Comparison of ENCODE assay signal across 8 cellular contexts in the genomic region with DNA sequence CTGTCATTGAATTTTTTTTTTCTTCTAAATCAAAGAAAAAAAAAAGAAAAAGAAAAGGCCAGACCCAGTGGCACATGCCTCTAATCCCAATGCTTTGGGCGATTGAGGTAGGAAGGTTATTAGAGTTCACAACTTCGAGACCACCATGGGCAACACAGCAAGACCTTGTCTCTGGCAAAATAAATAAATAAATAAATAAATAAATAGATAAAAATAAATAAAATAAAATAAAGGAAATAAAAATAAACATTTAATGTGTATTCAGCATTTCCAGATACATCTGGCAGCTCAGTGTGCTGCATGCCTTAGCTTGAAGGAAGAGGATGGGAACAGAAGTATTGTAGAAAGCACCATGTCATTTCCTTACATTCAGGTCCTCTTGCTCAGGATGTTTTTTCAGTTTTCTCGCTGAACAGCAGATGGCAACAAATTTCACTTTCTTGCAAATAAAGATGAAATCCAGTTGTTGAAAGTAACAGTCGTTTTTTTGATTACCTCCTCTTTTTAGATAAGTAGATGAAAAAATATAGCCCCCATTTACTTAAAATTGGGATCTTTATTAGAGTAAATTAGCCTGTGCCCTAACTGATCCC. TPM values are rescaled to one million over a fixed set of nuclear protein-coding genes. Genes with fewer than 3 reads are reported as not detected.
DNase-seq lines count a peak whose midpoint lies in the region; ATAC-seq and TF ChIP-seq lines count a peak whose summit lies in the region.

No MANE protein-coding gene starts in this region.

- peak; percentile 18 for TF ChIP-seq CTCF in AG04449 (IDR thresholded peaks at IDR 0.05; ENCODE audit: insufficient read depth, low read length, missing control alignments)
- TF ChIP-seq CTCF in ascending aorta (IDR thresholded peaks at IDR 0.05) = peak in 2 of 3 experiments; percentile 33 to 49
- no peak for TF ChIP-seq CTCF in coronary artery (IDR thresholded peaks at IDR 0.05)
- TF ChIP-seq CTCF in lower leg skin (IDR thresholded peaks at IDR 0.05) = no peak

- in situ Hi-C loops in G401 (cut with HindIII; ENCODE audit: low sequenced_read_pairs) = no loop called here

- DNase-seq in AG04449 (ENCODE audit: low read depth, low spot score) (peak; percentile 21), G401 (ENCODE audit: low spot score) (peak; percentile 64), NCI-H2171 (lab: John Stamatoyannopoulos, UW) (peak; percentile 40), ascending aorta (ENCODE audit: low spot score in 2 of 2) (no peak), left lobe of liver (ENCODE audit: low spot score) (no peak), coronary artery (ENCODE audit: low spot score) (no peak), lower leg skin (ENCODE audit: low spot score in 2 of 2) (no peak)

- H3K27ac ChIP-seq in ascending aorta (no peak overlapping the region), coronary artery (no peak overlapping the region)

- TF ChIP-seq POLR2A in lower leg skin (IDR thresholded peaks at IDR 0.05) = no peak

- H3K36me3 ChIP-seq in ascending aorta = no peaks in the 10 kb centered on the region

- H3K9me3 ChIP-seq in ascending aorta = no peaks in the 10 kb centered on the region

- 28 to 35% methylated on average over 4 of the region's 4 CpGs for WGBS in lower leg skin, 2 donors

- no peaks in the 10 kb centered on the region for H3K27me3 ChIP-seq in ascending aorta

- H3K4me1 ChIP-seq in ascending aorta = no peaks in the 10 kb centered on the region

- POLR2A ChIA-PET in AG04449 (lab: Yijun Ruan, JAX) = no interaction called here

- H3K4me3 ChIP-seq in AG04449 (ENCODE audit: low read depth, low read length) = no peak overlapping the region
- no peak overlapping the region for H3K4me3 ChIP-seq in ascending aorta
- H3K4me3 ChIP-seq in coronary artery = no peak overlapping the region
- H3K4me3 ChIP-seq in lower leg skin (ENCODE audit: low read depth, poor library complexity, severe bottlenecking) = no peak overlapping the region

- intact Hi-C loops in ascending aorta (cut with DNase I) = loop anchor here (2.0 kb wide), 1 partner anchor 101 kb away; a partner anchor contains a TSS
- intact Hi-C loops in lower leg skin (cut with DNase I; ENCODE audit: low total_unique reads) = no loop called here

- CTCF ChIA-PET in AG04449 (lab: Yijun Ruan, JAX) = interaction anchor here (0.6 to 7.6 kb wide), 2 partner anchors 101 to 115 kb away, joined by 3 to 49 read pairs; a partner anchor contains a TSS

- ATAC-seq in left lobe of liver (peak; percentile 55), HG02763 (IDR thresholded peaks at IDR 0.05; ENCODE audit: unreplicated experiment) (no peak)

RNA-seq across cellular contexts. Expression of a gene that starts 25.7 kb away (rescaled TPM):
- not detected in 2 replicates for total RNA-seq in G401 (2014; rRNA removed; shearing (Covaris generic))
- total RNA-seq in ascending aorta = not detected
- 0.43 TPM for total RNA-seq in left lobe of liver
- 1 to 10 TPM in 3 of 4 donors, not detected in 1; 1.4 to 2.8 (median 2.8) TPM for total RNA-seq in lower leg skin

Comparison
In these comparisons a context has a peak if more than half of its experiments do, and no peak if none do; other contexts are left out.
1. DNase-seq: peak in AG04449 (single experiment), G401 (single experiment) and NCI-H2171 (single experiment); none in ascending aorta (0 of 2), left lobe of liver (single experiment), coronary artery (single experiment) and lower leg skin (0 of 2).
2. CTCF ChIP-seq: peak in AG04449 (single experiment) and ascending aorta (2 of 3); none in coronary artery (single experiment) and lower leg skin (0 of 3).